Comparison of ENCODE assay signal across 1 cellular context in the genomic region with DNA sequence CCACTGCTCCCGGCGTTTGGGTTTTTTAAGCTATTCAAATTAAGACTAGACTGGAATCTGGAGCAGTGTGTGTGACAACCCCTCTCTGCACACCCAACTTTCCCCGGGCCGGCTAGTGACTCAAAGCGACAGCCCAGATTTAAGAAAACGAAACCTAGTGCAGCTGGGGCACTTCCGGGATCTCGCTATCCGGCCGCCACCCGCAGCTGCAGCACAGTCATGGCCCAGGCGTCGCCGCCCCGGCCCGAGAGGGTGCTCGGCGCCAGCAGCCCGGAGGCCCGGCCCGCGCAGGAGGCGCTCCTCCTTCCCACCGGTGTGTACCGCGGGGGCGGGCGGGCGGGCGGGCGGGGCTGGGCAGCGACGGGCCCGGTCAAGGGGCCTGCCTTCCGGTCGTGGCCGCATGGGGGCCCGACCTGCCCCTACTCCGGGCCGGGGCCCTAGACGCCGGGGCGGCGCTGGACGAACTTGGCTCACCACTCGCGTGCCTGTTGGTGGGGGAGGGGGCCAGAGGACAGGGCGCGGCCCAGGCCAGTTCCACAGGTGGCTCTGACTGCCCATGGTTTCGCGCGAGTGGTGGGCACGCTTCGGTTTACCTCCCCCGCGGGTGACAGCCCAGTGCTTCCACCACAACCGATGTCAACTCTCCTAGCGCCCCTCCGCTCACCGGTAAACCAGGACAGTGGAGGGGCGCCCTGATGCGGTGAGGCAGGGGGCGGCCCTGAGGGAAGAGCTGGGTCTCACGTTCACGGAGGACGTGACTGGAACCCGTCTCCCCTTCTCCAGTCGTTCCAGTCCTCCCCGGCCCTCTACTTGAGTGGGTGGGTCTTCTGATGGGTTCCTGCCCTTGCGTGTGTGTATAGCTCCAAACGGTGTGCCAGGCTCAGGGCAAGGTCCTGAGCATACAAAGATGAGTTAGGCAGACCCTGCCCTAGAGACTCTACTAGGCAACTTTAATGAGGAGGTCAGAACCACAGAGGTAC.
TF ChIP-seq lines count a peak whose summit lies in the region.

Gene PHF11, plus strand, starts transcription at position 171 of the 980 bp plus-strand sequence. Its CDS starts 49 bp downstream, at position 220.

TF ChIP-seq in HepG2, 621 proteins besides CTCF, POLR2A, EP300 and RAD21 (continued from another document and continues in another):
- 0 out of 2 replicates have a peak, but pooled peaks have one; percentile 67 for TF ChIP-seq PCBP1 (IDR thresholded peaks at IDR 0.05; ENCODE audit: borderline replicate concordance, low read depth, low read length)
- TF ChIP-seq ZNF770 (CRISPR knock-in tag; IDR thresholded peaks at IDR 0.05), result peak; percentile 14; the same call in 1 of the 2 replicates
- peak; percentile 40; the same call in 1 of the 2 replicates for TF ChIP-seq HOXA5 (CRISPR knock-in tag; IDR thresholded peaks at IDR 0.05)
- TF ChIP-seq JARID2 (CRISPR knock-in tag; IDR thresholded peaks at IDR 0.05; ENCODE audit: insufficient replicate concordance), result no peak
- TF ChIP-seq GABPB1 (CRISPR knock-in tag; IDR thresholded peaks at IDR 0.05), result peak; percentile 84
- TF ChIP-seq HNF1A (IDR thresholded peaks at IDR 0.05; ENCODE audit: low read depth), result no peak
- TF ChIP-seq HNF1A (CRISPR knock-in tag; IDR thresholded peaks at IDR 0.05; ENCODE audit: borderline replicate concordance), result no peak
- TF ChIP-seq HDAC1 (CRISPR knock-in tag; IDR thresholded peaks at IDR 0.05), result peak; percentile 54
- TF ChIP-seq TBX3 (IDR thresholded peaks at IDR 0.05; ENCODE audit: borderline replicate concordance), result no peak
- 0 out of 2 replicates have a peak, but pooled peaks have one; percentile 44 for TF ChIP-seq TGIF2 (CRISPR knock-in tag; IDR thresholded peaks at IDR 0.05)
- TF ChIP-seq IKZF4 (CRISPR knock-in tag; IDR thresholded peaks at IDR 0.05; ENCODE audit: borderline replicate concordance, low read depth, not compliant biosample characterization), result peak; percentile 57
- peak; percentile 48 for TF ChIP-seq ZSCAN21 (CRISPR knock-in tag; IDR thresholded peaks at IDR 0.05; ENCODE audit: borderline replicate concordance)
- TF ChIP-seq THAP11 (CRISPR knock-in tag; IDR thresholded peaks at IDR 0.05), result peak; percentile 53
- TF ChIP-seq BRF2 (CRISPR knock-in tag; IDR thresholded peaks at IDR 0.05), result 0 out of 2 replicates have a peak, but pooled peaks have one; percentile 45
- TF ChIP-seq GFI1 (CRISPR knock-in tag; IDR thresholded peaks at IDR 0.05; ENCODE audit: borderline replicate concordance), result no peak
- peak; percentile 91; the same call in 1 of the 2 replicates for TF ChIP-seq ZBTB4 (CRISPR knock-in tag; IDR thresholded peaks at IDR 0.05; ENCODE audit: borderline replicate concordance)
- TF ChIP-seq TBL1XR1 (IDR thresholded peaks at IDR 0.05; ENCODE audit: borderline replicate concordance, low read length, partially characterized antibody), result no peak
- no peak for TF ChIP-seq MXD4 (CRISPR knock-in tag; IDR thresholded peaks at IDR 0.05)
- no peak for TF ChIP-seq NCOA2 (CRISPR knock-in tag; IDR thresholded peaks at IDR 0.05)
- peak; percentile 77 for TF ChIP-seq RBFOX2 (IDR thresholded peaks at IDR 0.05; ENCODE audit: low read depth, low read length)
- TF ChIP-seq KMT2A (CRISPR knock-in tag; IDR thresholded peaks at IDR 0.05), result 0 out of 2 replicates have a peak, but pooled peaks have one; percentile 18
- TF ChIP-seq ELF4 (CRISPR knock-in tag; IDR thresholded peaks at IDR 0.05; ENCODE audit: borderline replicate concordance), result peak; percentile 70; the same call in 1 of the 2 replicates
- no peak for TF ChIP-seq POLR2AphosphoS2 (IDR thresholded peaks at IDR 0.05; ENCODE audit: low read depth, low read length)
- TF ChIP-seq ESRRA (CRISPR knock-in tag; IDR thresholded peaks at IDR 0.05; ENCODE audit: low read depth), result 0 out of 2 replicates have a peak, but pooled peaks have one; percentile 22
- TF ChIP-seq ZC3H13 (CRISPR knock-in tag; IDR thresholded peaks at IDR 0.05), result peak; percentile 43; the same call in 1 of the 2 replicates
- TF ChIP-seq ZNF225 (CRISPR knock-in tag; IDR thresholded peaks at IDR 0.05), result peak; percentile 69; the same call in 1 of the 2 replicates
- no peak; the same call in 1 of the 2 replicates for TF ChIP-seq RELA (CRISPR knock-in tag; IDR thresholded peaks at IDR 0.05)
- peak; percentile 77 for TF ChIP-seq ZFX (CRISPR knock-in tag; IDR thresholded peaks at IDR 0.05; ENCODE audit: low read depth)
- TF ChIP-seq ZFP36L2 (CRISPR knock-in tag; IDR thresholded peaks at IDR 0.05), result no peak
- TF ChIP-seq SIX4 (CRISPR knock-in tag; IDR thresholded peaks at IDR 0.05), result no peak
- TF ChIP-seq TCF12 (IDR thresholded peaks at IDR 0.05), result no peak
- TF ChIP-seq TCF12 (CRISPR knock-in tag; IDR thresholded peaks at IDR 0.05), result peak; percentile 23; the same call in 1 of the 2 replicates
- TF ChIP-seq, protein P1, sequence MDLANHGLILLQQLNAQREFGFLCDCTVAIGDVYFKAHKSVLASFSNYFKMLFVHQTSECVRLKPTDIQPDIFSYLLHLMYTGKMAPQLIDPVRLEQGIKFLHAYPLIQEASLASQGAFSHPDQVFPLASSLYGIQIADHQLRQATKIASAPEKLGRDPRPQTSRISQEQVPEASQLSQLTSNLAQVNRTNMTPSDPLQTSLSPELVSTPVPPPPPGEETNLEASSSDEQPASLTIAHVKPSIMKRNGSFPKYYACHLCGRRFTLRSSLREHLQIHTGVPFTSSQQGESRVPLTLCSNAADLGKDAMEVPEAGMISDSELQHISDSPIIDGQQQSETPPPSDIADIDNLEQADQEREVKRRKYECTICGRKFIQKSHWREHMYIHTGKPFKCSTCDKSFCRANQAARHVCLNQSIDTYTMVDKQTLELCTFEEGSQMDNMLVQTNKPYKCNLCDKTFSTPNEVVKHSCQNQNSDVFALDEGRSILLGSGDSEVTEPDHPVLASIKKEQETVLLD (CRISPR knock-in tag; IDR thresholded peaks at IDR 0.05; ENCODE audit: low read depth), result peak; percentile 86; the same call in 1 of the 2 replicates
- TF ChIP-seq ZNF546 (CRISPR knock-in tag; conservative IDR thresholded peaks at IDR 0.05), result no peak; the same call in 1 of the 2 replicates
- TF ChIP-seq, protein P2, sequence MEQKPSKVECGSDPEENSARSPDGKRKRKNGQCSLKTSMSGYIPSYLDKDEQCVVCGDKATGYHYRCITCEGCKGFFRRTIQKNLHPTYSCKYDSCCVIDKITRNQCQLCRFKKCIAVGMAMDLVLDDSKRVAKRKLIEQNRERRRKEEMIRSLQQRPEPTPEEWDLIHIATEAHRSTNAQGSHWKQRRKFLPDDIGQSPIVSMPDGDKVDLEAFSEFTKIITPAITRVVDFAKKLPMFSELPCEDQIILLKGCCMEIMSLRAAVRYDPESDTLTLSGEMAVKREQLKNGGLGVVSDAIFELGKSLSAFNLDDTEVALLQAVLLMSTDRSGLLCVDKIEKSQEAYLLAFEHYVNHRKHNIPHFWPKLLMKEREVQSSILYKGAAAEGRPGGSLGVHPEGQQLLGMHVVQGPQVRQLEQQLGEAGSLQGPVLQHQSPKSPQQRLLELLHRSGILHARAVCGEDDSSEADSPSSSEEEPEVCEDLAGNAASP (CRISPR knock-in tag; IDR thresholded peaks at IDR 0.05; ENCODE audit: borderline replicate concordance), result 0 out of 2 replicates have a peak, but pooled peaks have one; percentile 26
- peak; percentile 44; the same call in 1 of the 2 replicates for TF ChIP-seq NRL (CRISPR knock-in tag; IDR thresholded peaks at IDR 0.05; ENCODE audit: borderline replicate concordance)
- 0 out of 2 replicates have a peak, but pooled peaks have one; percentile 30 for TF ChIP-seq ZNF557 (CRISPR knock-in tag; IDR thresholded peaks at IDR 0.05)
- no peak for TF ChIP-seq ZNF230 (CRISPR knock-in tag; IDR thresholded peaks at IDR 0.05)
- TF ChIP-seq ZFP37 (CRISPR knock-in tag; IDR thresholded peaks at IDR 0.05; ENCODE audit: borderline replicate concordance), result no peak
